1 cellular context compared by ENCODE assay signal in the genomic region with DNA sequence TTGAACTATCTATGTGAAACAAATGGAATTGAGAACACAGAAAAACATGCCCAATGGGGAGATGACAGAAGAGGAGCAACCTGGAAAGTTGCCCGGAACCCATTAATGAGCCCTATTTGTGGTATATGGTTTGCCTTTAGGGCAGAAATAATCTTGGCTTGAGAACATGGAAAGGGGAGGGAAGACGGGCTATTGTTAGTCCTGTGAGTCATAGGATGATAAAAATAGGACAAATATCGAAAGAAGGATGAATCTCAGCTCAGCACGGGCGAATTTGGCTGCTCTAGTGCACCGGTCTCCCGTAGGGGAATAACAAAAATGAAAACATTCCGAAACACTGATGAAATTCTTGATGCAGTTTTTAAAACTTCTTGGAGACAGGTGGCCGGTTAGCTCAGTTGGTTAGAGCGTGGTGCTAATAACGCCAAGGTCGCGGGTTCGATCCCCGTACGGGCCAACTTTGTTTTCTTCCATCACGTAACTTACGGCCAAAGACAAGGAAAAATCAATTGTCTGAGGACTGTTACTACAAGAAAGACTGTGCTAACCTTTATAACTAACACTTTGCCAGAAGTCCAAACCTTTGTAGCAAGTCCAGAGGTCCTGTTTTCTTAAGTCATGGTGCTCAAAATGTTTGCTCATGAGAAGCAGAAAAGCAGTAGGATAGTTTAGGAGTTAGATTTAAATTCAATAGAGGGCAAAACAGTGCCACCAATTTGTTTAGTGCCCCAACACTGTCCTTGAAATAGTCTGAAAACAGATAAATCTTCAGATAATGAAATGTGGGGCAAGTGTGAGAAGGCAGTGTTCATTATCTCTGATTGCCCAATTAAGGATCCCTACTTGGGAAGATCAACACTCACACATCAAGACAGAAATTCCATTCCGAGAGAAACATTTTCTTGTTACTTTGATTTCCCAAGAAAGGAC.
TF ChIP-seq lines count a peak whose summit lies in the region.

No MANE protein-coding gene starts in this region.

TF ChIP-seq in K562, 482 proteins besides CTCF, POLR2A, EP300 and RAD21 (continued from another document):
- 0 out of 2 replicates have a peak, but pooled peaks have one; percentile 12 for TF ChIP-seq SMARCA5 (IDR thresholded peaks at IDR 0.05)
- no peak for TF ChIP-seq NFYB (IDR thresholded peaks at IDR 0.05; ENCODE audit: extremely low read depth, insufficient read length)
- peak; percentile 65 to 98 for TF ChIP-seq HDAC1 (IDR thresholded peaks at IDR 0.05)
- no peak for TF ChIP-seq ZNF253 (CRISPR knock-in tag; conservative IDR thresholded peaks at IDR 0.05)
- no peak; the same call in 1 of the 2 replicates for TF ChIP-seq SMARCC2 (IDR thresholded peaks at IDR 0.05; ENCODE audit: low read depth)
- TF ChIP-seq ZNF24 (IDR thresholded peaks at IDR 0.05) = peak; percentile 78; the same call in 1 of the 2 replicates
- peak; percentile 60 for TF ChIP-seq ZKSCAN1 (IDR thresholded peaks at IDR 0.05; ENCODE audit: low read depth, low read length)
- peak; percentile 63 to 77; a peak in 1 of 4 replicates for TF ChIP-seq TEAD1 (CRISPR knock-in tag; IDR thresholded peaks at IDR 0.05)
- peak; percentile 67 to 68; a peak in 2 of 4 replicates for TF ChIP-seq ARNT (IDR thresholded peaks at IDR 0.05)
- TF ChIP-seq BCOR (IDR thresholded peaks at IDR 0.05) = peak; percentile 42; the same call in 1 of the 2 replicates
- peak; percentile 78; the same call in 1 of the 2 replicates for TF ChIP-seq CEBPG (CRISPR knock-in tag; IDR thresholded peaks at IDR 0.05)
- peak; percentile 65 to 89 for TF ChIP-seq CEBPG (tag; conservative IDR thresholded peaks at IDR 0.05 in 1 of 2, IDR thresholded peaks at IDR 0.05 in 1 of 2)
